ENCODE assay signal across 1 cellular context in the genomic region with DNA sequence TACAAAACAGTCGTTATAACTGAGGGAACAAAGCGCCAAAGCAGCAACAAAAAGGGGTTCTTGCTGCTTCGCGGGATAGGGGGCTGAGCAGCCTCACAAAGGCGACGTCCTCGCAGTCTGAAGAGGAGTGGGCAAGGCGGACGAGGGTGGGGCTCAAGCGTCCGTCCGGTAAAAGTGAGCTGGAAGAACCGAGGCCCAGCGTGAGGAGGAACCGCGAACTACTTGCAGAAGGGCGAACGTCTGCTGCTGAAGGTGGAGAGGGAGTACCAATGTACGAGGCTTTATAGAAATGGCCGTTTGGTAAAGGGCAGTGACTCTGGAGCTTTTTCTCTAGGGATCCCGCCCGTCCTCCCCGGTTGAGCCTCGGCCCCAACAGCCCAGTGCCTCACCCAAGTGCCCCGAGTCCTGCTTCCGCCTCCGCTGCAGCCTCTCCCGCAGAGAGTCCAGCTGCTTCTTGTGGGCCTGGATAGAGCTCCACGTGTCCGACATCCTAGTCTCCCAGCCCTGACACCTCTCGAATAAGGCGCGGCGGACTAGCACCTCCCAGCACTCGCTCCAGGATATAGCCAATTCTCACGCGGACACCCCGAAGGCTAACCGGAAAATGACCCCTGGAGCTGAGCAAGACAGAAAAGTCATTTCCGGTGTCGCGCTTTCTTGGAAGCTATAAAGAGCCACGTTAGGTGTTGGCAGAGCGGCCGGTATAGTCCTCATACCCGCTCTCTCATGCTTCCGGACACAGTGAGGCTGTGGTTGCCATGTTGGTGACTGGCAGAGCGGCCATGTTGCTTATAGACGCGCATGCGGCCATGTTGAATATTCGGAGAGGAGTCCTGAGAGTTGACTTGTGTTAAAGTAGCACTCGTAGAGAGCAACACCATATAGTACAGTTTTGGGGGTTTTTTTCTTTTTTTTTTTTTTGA.
TF ChIP-seq lines count a peak whose summit lies in the region.

A gene (minus strand): TSS at position 606 of the 923 bp plus-strand sequence. CDS start 117 bp downstream, at position 489.

TF ChIP-seq in HepG2, 621 proteins besides CTCF, POLR2A, EP300 and RAD21 (continued from another document and continues in another):
- TF ChIP-seq SSRP1 (CRISPR knock-in tag; IDR thresholded peaks at IDR 0.05) (no peak), PHF21A (CRISPR knock-in tag; IDR thresholded peaks at IDR 0.05) (peak; percentile 91), SOX13 (IDR thresholded peaks at IDR 0.05) (no peak), SOX13 (CRISPR knock-in tag; conservative IDR thresholded peaks at IDR 0.05 in 1 of 2, IDR thresholded peaks at IDR 0.05 in 1 of 2) (peak in 1 of 2 experiments; percentile 65; a peak in 2 of 4 replicates), FOXJ3 (CRISPR knock-in tag; IDR thresholded peaks at IDR 0.05; ENCODE audit: borderline replicate concordance) (no peak), BRCA1 (CRISPR knock-in tag; IDR thresholded peaks at IDR 0.05) (no peak), CEBPB (IDR thresholded peaks at IDR 0.05; ENCODE audit: borderline replicate concordance, low read depth, low read length) (no peak), ZNF572 (CRISPR knock-in tag; IDR thresholded peaks at IDR 0.05) (peak; percentile 61; the same call in 1 of the 2 replicates), ZNF570 (CRISPR knock-in tag; IDR thresholded peaks at IDR 0.05; ENCODE audit: borderline replicate concordance) (no peak), MEIS2 (CRISPR knock-in tag; IDR thresholded peaks at IDR 0.05) (no peak), ZNF674 (CRISPR knock-in tag; IDR thresholded peaks at IDR 0.05; ENCODE audit: low read depth) (peak; percentile 93; the same call in 1 of the 2 replicates), MTA1 (CRISPR knock-in tag; IDR thresholded peaks at IDR 0.05; ENCODE audit: borderline replicate concordance) (peak; percentile 63; the same call in 1 of the 2 replicates), ZNF451 (CRISPR knock-in tag; IDR thresholded peaks at IDR 0.05) (peak; percentile 91; the same call in 1 of the 2 replicates), ZNF619 (CRISPR knock-in tag; IDR thresholded peaks at IDR 0.05) (peak; percentile 45; the same call in 1 of the 2 replicates), MXI1 (IDR thresholded peaks at IDR 0.05; ENCODE audit: borderline replicate concordance, low read depth, low read length) (peak; percentile 100), RFXANK (CRISPR knock-in tag; IDR thresholded peaks at IDR 0.05) (peak; percentile 86), ZNF547 (CRISPR knock-in tag; IDR thresholded peaks at IDR 0.05) (peak; percentile 83), MATR3 (CRISPR knock-in tag; IDR thresholded peaks at IDR 0.05) (no peak), KDM2A (CRISPR knock-in tag; IDR thresholded peaks at IDR 0.05; ENCODE audit: borderline replicate concordance, low read depth) (peak; percentile 96), SETDB1 (CRISPR knock-in tag; IDR thresholded peaks at IDR 0.05; ENCODE audit: borderline replicate concordance) (no peak), ZNF83 (CRISPR knock-in tag; IDR thresholded peaks at IDR 0.05; ENCODE audit: borderline replicate concordance) (peak; percentile 88; the same call in 1 of the 2 replicates), KAT7 (CRISPR knock-in tag; IDR thresholded peaks at IDR 0.05; ENCODE audit: borderline replicate concordance) (peak; percentile 97), TARDBP (CRISPR knock-in tag; IDR thresholded peaks at IDR 0.05) (peak; percentile 98), ZNF44 (CRISPR knock-in tag; IDR thresholded peaks at IDR 0.05) (peak; percentile 92; the same call in 1 of the 2 replicates), PPARG (CRISPR knock-in tag; conservative IDR thresholded peaks at IDR 0.05) (peak; percentile 61; the same call in 1 of the 2 replicates), AGO1 (IDR thresholded peaks at IDR 0.05; ENCODE audit: low read depth, low read length, poor library complexity, severe bottlenecking) (no peak), ZNF839 (CRISPR knock-in tag; IDR thresholded peaks at IDR 0.05; ENCODE audit: borderline replicate concordance) (no peak), ZNF367 (CRISPR knock-in tag; IDR thresholded peaks at IDR 0.05; ENCODE audit: borderline replicate concordance) (peak; percentile 82; the same call in 1 of the 2 replicates), ZNF841 (CRISPR knock-in tag; IDR thresholded peaks at IDR 0.05; ENCODE audit: borderline replicate concordance) (no peak; the same call in 1 of the 2 replicates), ZBTB42 (CRISPR knock-in tag; IDR thresholded peaks at IDR 0.05) (peak; percentile 88), MEF2D (CRISPR knock-in tag; IDR thresholded peaks at IDR 0.05) (peak; percentile 92), FIP1L1 (IDR thresholded peaks at IDR 0.05; ENCODE audit: borderline replicate concordance, insufficient read depth, low read depth, low read length) (0 out of 2 replicates have a peak, but pooled peaks have one; percentile 16), ZFY (CRISPR knock-in tag; IDR thresholded peaks at IDR 0.05) (peak; percentile 92), IKZF4 (CRISPR knock-in tag; IDR thresholded peaks at IDR 0.05; ENCODE audit: borderline replicate concordance, low read depth, not compliant biosample characterization) (peak; percentile 96), GATAD2A (CRISPR knock-in tag; IDR thresholded peaks at IDR 0.05) (peak; percentile 78), RXRA (CRISPR knock-in tag; IDR thresholded peaks at IDR 0.05) (peak; percentile 90), ARNTL (CRISPR knock-in tag; IDR thresholded peaks at IDR 0.05) (peak; percentile 86)
- TF ChIP-seq, protein P1, sequence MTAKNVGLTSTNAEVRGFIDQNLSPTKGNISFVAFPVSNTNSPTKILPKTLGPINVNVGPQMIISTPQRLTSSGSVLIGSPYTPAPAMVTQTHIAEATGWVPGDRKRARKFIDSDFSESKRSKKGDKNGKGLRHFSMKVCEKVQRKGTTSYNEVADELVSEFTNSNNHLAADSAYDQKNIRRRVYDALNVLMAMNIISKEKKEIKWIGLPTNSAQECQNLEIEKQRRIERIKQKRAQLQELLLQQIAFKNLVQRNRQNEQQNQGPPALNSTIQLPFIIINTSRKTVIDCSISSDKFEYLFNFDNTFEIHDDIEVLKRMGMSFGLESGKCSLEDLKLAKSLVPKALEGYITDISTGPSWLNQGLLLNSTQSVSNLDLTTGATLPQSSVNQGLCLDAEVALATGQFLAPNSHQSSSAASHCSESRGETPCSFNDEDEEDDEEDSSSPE (CRISPR knock-in tag; IDR thresholded peaks at IDR 0.05) = peak; percentile 96
- TF ChIP-seq, protein P2, sequence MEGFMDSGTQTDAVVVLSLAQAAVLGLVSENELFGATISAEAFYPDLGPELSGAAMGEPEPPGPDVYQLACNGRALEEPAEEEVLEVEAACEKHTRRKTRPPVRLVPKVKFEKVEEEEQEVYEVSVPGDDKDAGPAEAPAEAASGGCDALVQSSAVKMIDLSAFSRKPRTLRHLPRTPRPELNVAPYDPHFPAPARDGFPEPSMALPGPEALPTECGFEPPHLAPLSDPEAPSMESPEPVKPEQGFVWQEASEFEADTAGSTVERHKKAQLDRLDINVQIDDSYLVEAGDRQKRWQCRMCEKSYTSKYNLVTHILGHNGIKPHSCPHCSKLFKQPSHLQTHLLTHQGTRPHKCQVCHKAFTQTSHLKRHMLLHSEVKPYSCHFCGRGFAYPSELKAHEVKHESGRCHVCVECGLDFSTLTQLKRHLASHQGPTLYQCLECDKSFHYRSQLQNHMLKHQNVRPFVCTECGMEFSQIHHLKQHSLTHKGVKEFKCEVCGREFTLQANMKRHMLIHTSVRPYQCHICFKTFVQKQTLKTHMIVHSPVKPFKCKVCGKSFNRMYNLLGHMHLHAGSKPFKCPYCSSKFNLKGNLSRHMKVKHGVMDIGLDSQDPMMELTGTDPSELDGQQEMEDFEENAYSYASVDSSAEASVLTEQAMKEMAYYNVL (CRISPR knock-in tag; IDR thresholded peaks at IDR 0.05; ENCODE audit: borderline replicate concordance) = peak; percentile 44; the same call in 1 of the 2 replicates
- TF ChIP-seq, protein P3, sequence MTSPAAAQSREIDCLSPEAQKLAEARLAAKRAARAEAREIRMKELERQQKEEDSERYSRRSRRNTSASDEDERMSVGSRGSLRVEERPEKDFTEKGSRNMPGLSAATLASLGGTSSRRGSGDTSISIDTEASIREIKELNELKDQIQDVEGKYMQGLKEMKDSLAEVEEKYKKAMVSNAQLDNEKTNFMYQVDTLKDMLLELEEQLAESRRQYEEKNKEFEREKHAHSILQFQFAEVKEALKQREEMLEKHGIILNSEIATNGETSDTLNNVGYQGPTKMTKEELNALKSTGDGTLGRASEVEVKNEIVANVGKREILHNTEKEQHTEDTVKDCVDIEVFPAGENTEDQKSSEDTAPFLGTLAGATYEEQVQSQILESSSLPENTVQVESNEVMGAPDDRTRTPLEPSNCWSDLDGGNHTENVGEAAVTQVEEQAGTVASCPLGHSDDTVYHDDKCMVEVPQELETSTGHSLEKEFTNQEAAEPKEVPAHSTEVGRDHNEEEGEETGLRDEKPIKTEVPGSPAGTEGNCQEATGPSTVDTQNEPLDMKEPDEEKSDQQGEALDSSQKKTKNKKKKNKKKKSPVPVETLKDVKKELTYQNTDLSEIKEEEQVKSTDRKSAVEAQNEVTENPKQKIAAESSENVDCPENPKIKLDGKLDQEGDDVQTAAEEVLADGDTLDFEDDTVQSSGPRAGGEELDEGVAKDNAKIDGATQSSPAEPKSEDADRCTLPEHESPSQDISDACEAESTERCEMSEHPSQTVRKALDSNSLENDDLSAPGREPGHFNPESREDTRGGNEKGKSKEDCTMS (CRISPR knock-in tag; conservative IDR thresholded peaks at IDR 0.05) = no peak
- TF ChIP-seq, protein P4, sequence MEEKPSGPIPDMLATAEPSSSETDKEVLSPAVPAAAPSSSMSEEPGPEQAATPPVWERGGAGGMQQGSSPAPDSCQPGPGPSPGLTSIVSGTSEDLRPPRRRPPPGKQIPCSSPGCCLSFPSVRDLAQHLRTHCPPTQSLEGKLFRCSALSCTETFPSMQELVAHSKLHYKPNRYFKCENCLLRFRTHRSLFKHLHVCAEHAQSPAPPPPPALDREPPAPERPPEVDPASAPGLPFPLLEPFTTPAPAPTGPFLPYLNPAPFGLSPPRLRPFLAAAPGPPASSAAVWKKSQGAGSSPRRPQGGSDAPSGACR (CRISPR knock-in tag; IDR thresholded peaks at IDR 0.05) = peak; percentile 64; the same call in 1 of the 2 replicates
- TF ChIP-seq, protein P5, sequence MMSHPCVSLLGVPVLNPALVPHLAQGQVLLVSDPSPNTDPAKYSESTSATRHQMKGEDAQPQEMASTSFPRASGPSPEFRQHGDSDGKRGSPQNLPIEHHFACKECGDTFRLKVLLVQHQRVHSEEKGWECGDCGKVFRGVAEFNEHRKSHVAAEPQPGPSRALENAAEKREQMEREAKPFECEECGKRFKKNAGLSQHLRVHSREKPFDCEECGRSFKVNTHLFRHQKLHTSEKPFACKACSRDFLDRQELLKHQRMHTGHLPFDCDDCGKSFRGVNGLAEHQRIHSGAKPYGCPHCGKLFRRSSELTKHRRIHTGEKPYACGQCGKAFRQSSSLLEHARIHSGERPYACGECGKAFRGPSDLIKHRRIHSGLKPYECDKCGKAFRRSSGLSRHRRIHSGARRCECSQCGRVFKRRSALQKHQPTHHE (CRISPR knock-in tag; IDR thresholded peaks at IDR 0.05; ENCODE audit: borderline replicate concordance) = peak; percentile 87
- TF ChIP-seq, protein P6, sequence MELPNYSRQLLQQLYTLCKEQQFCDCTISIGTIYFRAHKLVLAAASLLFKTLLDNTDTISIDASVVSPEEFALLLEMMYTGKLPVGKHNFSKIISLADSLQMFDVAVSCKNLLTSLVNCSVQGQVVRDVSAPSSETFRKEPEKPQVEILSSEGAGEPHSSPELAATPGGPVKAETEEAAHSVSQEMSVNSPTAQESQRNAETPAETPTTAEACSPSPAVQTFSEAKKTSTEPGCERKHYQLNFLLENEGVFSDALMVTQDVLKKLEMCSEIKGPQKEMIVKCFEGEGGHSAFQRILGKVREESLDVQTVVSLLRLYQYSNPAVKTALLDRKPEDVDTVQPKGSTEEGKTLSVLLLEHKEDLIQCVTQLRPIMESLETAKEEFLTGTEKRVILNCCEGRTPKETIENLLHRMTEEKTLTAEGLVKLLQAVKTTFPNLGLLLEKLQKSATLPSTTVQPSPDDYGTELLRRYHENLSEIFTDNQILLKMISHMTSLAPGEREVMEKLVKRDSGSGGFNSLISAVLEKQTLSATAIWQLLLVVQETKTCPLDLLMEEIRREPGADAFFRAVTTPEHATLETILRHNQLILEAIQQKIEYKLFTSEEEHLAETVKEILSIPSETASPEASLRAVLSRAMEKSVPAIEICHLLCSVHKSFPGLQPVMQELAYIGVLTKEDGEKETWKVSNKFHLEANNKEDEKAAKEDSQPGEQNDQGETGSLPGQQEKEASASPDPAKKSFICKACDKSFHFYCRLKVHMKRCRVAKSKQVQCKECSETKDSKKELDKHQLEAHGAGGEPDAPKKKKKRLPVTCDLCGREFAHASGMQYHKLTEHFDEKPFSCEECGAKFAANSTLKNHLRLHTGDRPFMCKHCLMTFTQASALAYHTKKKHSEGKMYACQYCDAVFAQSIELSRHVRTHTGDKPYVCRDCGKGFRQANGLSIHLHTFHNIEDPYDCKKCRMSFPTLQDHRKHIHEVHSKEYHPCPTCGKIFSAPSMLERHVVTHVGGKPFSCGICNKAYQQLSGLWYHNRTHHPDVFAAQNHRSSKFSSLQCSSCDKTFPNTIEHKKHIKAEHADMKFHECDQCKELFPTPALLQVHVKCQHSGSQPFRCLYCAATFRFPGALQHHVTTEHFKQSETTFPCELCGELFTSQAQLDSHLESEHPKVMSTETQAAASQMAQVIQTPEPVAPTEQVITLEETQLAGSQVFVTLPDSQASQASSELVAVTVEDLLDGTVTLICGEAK (IDR thresholded peaks at IDR 0.05) = peak; percentile 91
- TF ChIP-seq, protein P6 (CRISPR knock-in tag; IDR thresholded peaks at IDR 0.05) = peak; percentile 89
